In the genomic region with DNA sequence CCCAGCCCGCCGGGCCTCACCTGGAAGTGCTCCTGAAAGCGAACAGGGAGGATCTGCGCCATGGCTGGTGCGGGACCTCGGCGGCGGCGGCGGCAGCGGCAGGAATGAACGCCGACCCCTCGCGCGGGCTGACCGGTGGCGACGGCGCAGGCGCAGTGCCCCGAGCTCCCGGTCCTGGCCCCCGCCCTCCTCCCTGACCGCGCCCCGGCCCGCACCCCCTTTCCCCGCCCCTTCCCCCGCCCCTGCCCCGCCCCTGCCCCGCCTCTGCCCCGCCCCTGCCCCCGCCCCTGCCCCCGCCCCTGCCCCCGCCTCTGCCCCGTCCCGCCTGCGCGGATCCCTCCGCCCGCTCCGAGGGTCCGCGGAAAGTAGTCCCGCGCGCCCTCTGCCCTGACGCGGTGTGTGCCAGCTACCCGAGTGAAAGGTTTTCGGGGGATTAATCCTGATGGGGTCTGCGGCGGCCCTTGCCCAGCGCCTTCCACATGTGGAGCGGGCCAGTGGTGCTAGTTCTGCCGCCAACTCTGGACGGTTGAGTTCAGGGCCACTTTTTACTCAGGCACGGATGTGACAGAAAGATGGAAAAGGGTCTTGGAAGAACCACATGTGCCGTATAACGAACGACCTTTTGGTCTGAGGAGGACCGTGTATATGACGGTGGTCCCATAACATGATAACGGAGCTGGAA, we compare ENCODE assay signal across 8 cellular contexts. TPM values are rescaled to one million over a fixed set of nuclear protein-coding genes. Genes with fewer than 3 reads are reported as not detected.
A peak's percentile ranks its signal among the peaks of the same experiment; 100 is the strongest.
DNase-seq lines count a peak whose midpoint lies in the region; ATAC-seq, FAIRE-seq and TF ChIP-seq lines count a peak whose summit lies in the region.

A gene (minus strand): TSS at position 140 of the 682 bp plus-strand sequence. CDS start 78 bp downstream, at position 62.

- no peak for FAIRE-seq in bronchial epithelial cell (lab: Jason Lieb, UNC)
- FAIRE-seq in small intestine (lab: Jason Lieb, UNC): no peak

- peaks cover 0 to 2% (median 0%) of the 10 kb centered on the region in 8 donors for H3K9me3 Mint-ChIP-seq in CD4-positive, alpha-beta memory T cell
- H3K9me3 Mint-ChIP-seq in immature natural killer cell: no peaks in the 10 kb centered on the region

- CTCF ChIA-PET in CD4-positive, alpha-beta memory T cell (lab: Charles Lee; ENCODE audit: partially characterized antibody): interaction anchor here (1.3 kb wide), 2 partner anchors 112 to 148 kb away, joined by 4 to 5 read pairs; a partner anchor contains a TSS

- H3K4me1 Mint-ChIP-seq in CD4-positive, alpha-beta memory T cell: peaks cover 12 to 31% (median 21%) of the 10 kb centered on the region in 4 donors
- peaks cover 23 to 34% of the 10 kb centered on the region in 2 donors for H3K4me1 Mint-ChIP-seq in immature natural killer cell

- POLR2A ChIA-PET in CD4-positive, alpha-beta memory T cell (lab: Charles Lee; ENCODE audit: partially characterized antibody): interaction anchor here (0.9 to 1.6 kb wide), 7 partner anchors 113 to 187 kb away, joined by 3 to 6 read pairs (median 3); a partner anchor contains a TSS

- H3K4me1 ChIP-seq in CD4-positive, alpha-beta memory T cell (ENCODE audit: insufficient read depth, low read length): peaks cover 25% of the 10 kb centered on the region
- H3K4me1 ChIP-seq in small intestine (ENCODE audit: control insufficient read depth in 2 of 2, insufficient read depth in 1 of 2, low read depth in 1 of 2, low read length in 1 of 2): no peaks in the 10 kb centered on the region

- TF ChIP-seq CTCF in WI38 (IDR thresholded peaks at IDR 0.05; ENCODE audit: low read depth, low read length) (no peak), bronchial epithelial cell (IDR thresholded peaks at IDR 0.05; ENCODE audit: insufficient read depth, low read length, severe bottlenecking) (no peak)

- peak within 1 kb of the TSS; percentile 58 for H3K27ac ChIP-seq in CD4-positive, alpha-beta memory T cell (ENCODE audit: low read depth, low read length)
- H3K27ac ChIP-seq in small intestine (ENCODE audit: low read depth in 1 of 2, low read length in 1 of 2): peak within 1 kb of the TSS in 1 of 2 donors; percentile 47

- peaks cover 0 to 1% of the 10 kb centered on the region in 2 donors for H3K36me3 Mint-ChIP-seq in CD4-positive, alpha-beta memory T cell
- no peaks in the 10 kb centered on the region for H3K36me3 Mint-ChIP-seq in immature natural killer cell

- H3K27ac Mint-ChIP-seq in CD4-positive, alpha-beta memory T cell: peak within 1 kb of the TSS; percentile 42 to 92 (median 88)
- peak within 1 kb of the TSS in 4 of 6 donors; percentile 57 to 82 (median 73) for H3K27ac Mint-ChIP-seq in immature natural killer cell

- H3K27me3 Mint-ChIP-seq in CD4-positive, alpha-beta memory T cell: peaks cover 7 to 17% of the 10 kb centered on the region in 2 donors
- H3K27me3 Mint-ChIP-seq in immature natural killer cell (ENCODE audit: low read depth in 3 of 3): peaks cover 16 to 30% (median 18%) of the 10 kb centered on the region in 3 donors

- WGBS in small intestine, 3 donors: 0 to 1% (median 1%) methylated on average over 39 to 61 of the region's 65 CpGs

- no peaks in the 10 kb centered on the region for H3K27me3 ChIP-seq in CD4-positive, alpha-beta memory T cell (ENCODE audit: insufficient read depth, low read length)
- H3K27me3 ChIP-seq in bronchial epithelial cell (ENCODE audit: control insufficient read depth, insufficient read depth, low read length) (no peaks in the 10 kb centered on the region), small intestine (ENCODE audit: control insufficient read depth in 2 of 2, insufficient read depth in 2 of 2, low read length in 2 of 2) (no peaks in the 10 kb centered on the region)

- intact Hi-C loops in CD4-positive, alpha-beta memory T cell (cut with micrococcal nuclease): loop anchor here (2.0 to 5.0 kb wide), 3 partner anchors 113 to 169 kb away; a partner anchor contains a TSS

- peak; percentile 47 to 73 (median 62) for DNase-seq in CD4-positive, alpha-beta memory T cell
- DNase-seq in NAMALWA (ENCODE audit: low spot score) (peak; percentile 66), bronchial epithelial cell (ENCODE audit: low read depth) (peak; percentile 18), immature natural killer cell (peak; percentile 58 to 70 (median 68)), small intestine (peak; percentile 67)

- no peaks in the 10 kb centered on the region for H3K9me3 ChIP-seq in CD4-positive, alpha-beta memory T cell (ENCODE audit: control insufficient read depth in 1 of 2, low read length in 2 of 2)
- no peaks in the 10 kb centered on the region for H3K9me3 ChIP-seq in small intestine (ENCODE audit: control insufficient read depth, low read depth)

- H3K4me3 Mint-ChIP-seq in CD4-positive, alpha-beta memory T cell: peak within 1 kb of the TSS; percentile 87 to 93 (median 91)
- H3K4me3 Mint-ChIP-seq in immature natural killer cell: peak within 1 kb of the TSS; percentile 89 to 94 (median 90)

- H3K4me3 ChIP-seq in CD4-positive, alpha-beta memory T cell (ENCODE audit: low read length in 2 of 2): peak within 1 kb of the TSS; percentile 43 to 92
- H3K4me3 ChIP-seq in WI38 (ENCODE audit: low read depth, low read length) (peak within 1 kb of the TSS; percentile 77), bronchial epithelial cell (ENCODE audit: low read depth, low read length) (peak within 1 kb of the TSS; percentile 63), small intestine (ENCODE audit: low read depth in 1 of 2, low read length in 2 of 2) (peak within 1 kb of the TSS; percentile 74 to 87)

- ATAC-seq in GM21528 (IDR thresholded peaks at IDR 0.05; ENCODE audit: low FRiP score, unreplicated experiment): peak; percentile 50
- no peak for ATAC-seq in HG03457 (IDR thresholded peaks at IDR 0.05; ENCODE audit: unreplicated experiment)

- H3K36me3 ChIP-seq in CD4-positive, alpha-beta memory T cell (ENCODE audit: insufficient read depth, low read length): no peaks in the 10 kb centered on the region
- H3K36me3 ChIP-seq in bronchial epithelial cell (ENCODE audit: control insufficient read depth, insufficient read depth, low read length): no peaks in the 10 kb centered on the region
- H3K36me3 ChIP-seq in small intestine (ENCODE audit: control insufficient read depth in 2 of 2, insufficient read depth in 2 of 2, low read length in 2 of 2): no peaks in the 10 kb centered on the region

RNA-seq across cellular contexts. Expression of the gene that starts here (rescaled TPM):
- total RNA-seq in CD4-positive, alpha-beta memory T cell: 1 to 10 TPM in 1 of 2 experiments, under 1 TPM in 1; 0.80 to 1.7 TPM
- not detected for polyA plus RNA-seq in CD4-positive, alpha-beta memory T cell
- 13.7 and 20.2 TPM in 2 replicates for total RNA-seq in bronchial epithelial cell
- polyA plus RNA-seq in immature natural killer cell: under 1 TPM; 0.06 to 0.37 (median 0.19) TPM
- 1 to 10 TPM in 1 of 3 donors, under 1 TPM in 2; 0.67 to 1.5 (median 0.81) TPM for polyA plus RNA-seq in small intestine

Comparison
In these comparisons a context has a peak if more than half of its experiments do, and no peak if none do; other contexts are left out.
1. Peak in DNase-seq in immature natural killer cell; RNA of the gene not detected or under 1 TPM.
2. DNase-seq: peak in every context shown above with its lines; median percentile 68 in immature natural killer cell; 67 in small intestine; 66 in NAMALWA; 62 in CD4-positive, alpha-beta memory T cell; 18 in bronchial epithelial cell.